10 cellular contexts compared by ENCODE assay signal in the genomic region with DNA sequence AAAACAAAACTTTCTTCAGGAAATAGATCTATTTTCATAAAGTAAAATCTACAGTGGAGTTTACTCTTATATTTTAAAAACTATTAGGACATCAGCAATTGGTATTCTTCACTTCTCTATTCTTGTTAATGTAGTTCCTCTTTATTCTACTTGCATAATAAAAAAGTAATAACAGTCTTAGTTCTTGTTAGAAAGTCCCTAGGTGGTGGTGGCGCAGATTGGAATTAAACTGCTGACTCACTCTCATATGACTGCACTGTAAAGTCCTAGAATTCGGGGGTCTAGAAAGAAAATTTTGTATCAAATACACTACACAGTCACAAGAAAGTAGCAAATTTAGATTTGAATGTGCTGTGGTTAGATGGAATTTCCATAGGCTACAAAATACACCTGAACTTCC. TPM values are rescaled to one million over a fixed set of nuclear protein-coding genes. Genes with fewer than 3 reads are reported as not detected.
DNase-seq lines count a peak whose midpoint lies in the region; ATAC-seq and TF ChIP-seq lines count a peak whose summit lies in the region.
"Had no signal": no experiment of that assay in that cellular context is flagged by ENCODE, and none has a peak within 500 bp of the region (broad histone marks: within the 10 kb centered on the region; RNA-seq: fewer than 3 reads in every experiment).

No MANE protein-coding gene starts in this region.

- intact Hi-C loops in sciatic nerve (cut with DNase I): no loop called here
- intact Hi-C loops in left ventricle myocardium superior (cut with micrococcal nuclease): no loop called here

- no peak for TF ChIP-seq EP300 in tibial nerve (IDR thresholded peaks at IDR 0.05)

- TF ChIP-seq CTCF in tibial nerve (IDR thresholded peaks at IDR 0.05): no peak

- no peak overlapping the region for H3K4me3 ChIP-seq in tibial nerve

- no peak for TF ChIP-seq POLR2A in tibial nerve (IDR thresholded peaks at IDR 0.05)

- no peaks in the 10 kb centered on the region for H3K9me3 ChIP-seq in KOPT-K1 (ENCODE audit: insufficient read depth, low read length, poor library complexity, severe bottlenecking)
- H3K9me3 ChIP-seq in tibial nerve: no peaks in the 10 kb centered on the region

- H3K27me3 ChIP-seq in tibial nerve: no peaks in the 10 kb centered on the region

- DNase-seq in sciatic nerve (ENCODE audit: low spot score) (no peak), tibial nerve (ENCODE audit: low spot score in 2 of 2) (no peak), left ventricle myocardium superior (no peak), dedifferentiated amniotic fluid mesenchymal stem cell (ENCODE audit: extremely low spot score) (no peak), KG1 (lab: John Stamatoyannopoulos, UW) (no peak)
- DNase-seq: activated CD4-positive, alpha-beta T cell treated with anti-CD3 and anti-CD28 coated beads, Interleukin-2, amount 10 ng/mL, durations not matched to agents 24 days and 14 days had no signal

- peaks cover 0 to 4% (median 0%) of the 10 kb centered on the region in 4 donors for H3K4me1 ChIP-seq in tibial nerve

- ATAC-seq in GM19035 (IDR thresholded peaks at IDR 0.05; ENCODE audit: unreplicated experiment) (peak; percentile 68), HG02798 (IDR thresholded peaks at IDR 0.05; ENCODE audit: poor library complexity, unreplicated experiment) (peak; percentile 56), sciatic nerve (peak; percentile 65), left ventricle myocardium superior (no peak)

- 84 to 87% methylated on average over 2 of the region's 2 CpGs for WGBS in tibial nerve, 2 donors

- H3K36me3 ChIP-seq in KOPT-K1 (ENCODE audit: insufficient read depth, low read length) (no peaks in the 10 kb centered on the region), tibial nerve (no peaks in the 10 kb centered on the region)

- H3K27ac ChIP-seq in KOPT-K1 (ENCODE audit: low read depth, low read length, poor library complexity, severe bottlenecking) (peak overlapping the region; percentile 100), tibial nerve (no peak overlapping the region)
- H3K27ac ChIP-seq: epithelial cell of prostate had no signal

RNA-seq across cellular contexts. Expression of a gene that starts 44.6 kb away (rescaled TPM):
- 32.3 TPM for total RNA-seq in sciatic nerve
- total RNA-seq in tibial nerve: 10 to 100 TPM; 18.6 to 28.3 (median 24.2) TPM
- total RNA-seq in left ventricle myocardium superior: 26.2 TPM
